ENCODE assay signal across 6 cellular contexts in the genomic region with DNA sequence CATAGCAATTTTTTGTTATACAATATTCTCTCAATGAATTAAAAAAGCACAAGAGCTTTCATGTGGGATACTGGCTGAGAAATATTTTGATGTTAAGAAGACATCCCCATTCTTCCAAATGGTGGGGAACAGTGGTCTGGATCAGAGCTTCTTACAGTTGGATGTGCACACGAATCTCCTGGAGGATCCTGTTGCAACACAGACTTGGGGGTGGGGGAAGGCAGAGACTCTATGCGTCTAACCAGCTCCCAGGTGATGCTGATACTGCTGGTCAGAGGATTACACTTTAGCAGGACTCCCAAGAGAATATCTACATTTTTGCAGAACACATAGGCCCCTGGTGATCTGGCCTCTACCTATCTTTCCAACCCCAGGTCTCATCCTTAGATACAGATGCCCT.
"Had no signal": no experiment of that assay in that cellular context is flagged by ENCODE, and none has a peak within 500 bp of the region (broad histone marks: within the 10 kb centered on the region; RNA-seq: fewer than 3 reads in every experiment).

No MANE protein-coding gene starts in this region.

- FAIRE-seq: HepG2, HTR-8/SVneo, K562 had no signal

- H3K4me3 ChIP-seq: K562 had no signal

- DNase-seq: IMR-90, KBM-7 had no signal

- H3K27ac ChIP-seq: HL-60 had no signal
